29 cellular contexts compared by ENCODE assay signal in the genomic region with DNA sequence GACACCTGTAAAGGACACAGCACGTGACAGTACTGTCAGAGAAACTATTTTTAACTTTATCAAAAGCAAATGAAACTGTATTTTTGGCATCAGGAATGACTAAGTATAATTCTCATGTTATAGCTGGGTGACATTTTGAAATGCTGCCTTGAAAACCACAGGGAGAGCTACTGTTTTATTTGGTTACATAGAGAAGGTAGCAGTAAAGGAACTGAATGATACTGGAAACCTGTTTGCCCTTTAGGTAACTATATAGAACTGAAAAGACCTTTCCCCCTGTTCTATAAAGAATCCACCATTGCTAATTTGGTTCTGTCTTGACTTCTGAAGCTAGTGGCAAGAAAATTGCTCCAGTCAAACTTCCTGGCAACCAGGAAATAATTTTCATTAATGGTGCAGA. TPM values are rescaled to one million over a fixed set of nuclear protein-coding genes. Genes with fewer than 3 reads are reported as not detected.
"Had no signal": no experiment of that assay in that cellular context is flagged by ENCODE, and none has a peak within 500 bp of the region (broad histone marks: within the 10 kb centered on the region; RNA-seq: fewer than 3 reads in every experiment).

No MANE protein-coding gene starts in this region.

- H3K4me2 ChIP-seq: SK-N-SH had no signal

- H3K4me3 ChIP-seq: adrenal gland, breast epithelium, SJCRH30 had no signal

- H3K9ac ChIP-seq: SK-N-SH had no signal

- H3K9me3 Mint-ChIP-seq: activated CD4-positive, alpha-beta memory T cell treated with anti-CD3 and anti-CD28 coated beads for 36 hours; activated CD4-positive, alpha-beta T cell treated with anti-CD3 and anti-CD28 coated beads, Interleukin-2, amount 10 ng/mL, durations not matched to agents 7 days and 5 days; activated naive CD4-positive, alpha-beta T cell treated with anti-CD3 and anti-CD28 coated beads for 36 hours; activated T-helper 17 cell treated with anti-CD3 and anti-CD28 coated beads, Interleukin-2, amount 50 U/mL, for 72 hours had no signal

- H3K4me1 ChIP-seq: adrenal gland, breast epithelium, SJCRH30 had no signal

- DNase-seq: activated CD4-positive, alpha-beta memory T cell treated with anti-CD3 and anti-CD28 coated beads for 36 hours; activated CD4-positive, alpha-beta T cell treated with anti-CD3 and anti-CD28 coated beads, Interleukin-2, amount 10 ng/mL, durations not matched to agents 7 days and 5 days; activated CD4-positive, CD25-positive, alpha-beta regulatory T cell; activated CD8-positive, alpha-beta memory T cell treated with anti-CD3 and anti-CD28 coated beads for 24 hours; activated gamma-delta T cell; activated naive CD4-positive, alpha-beta T cell treated with anti-CD3 and anti-CD28 coated beads for 36 hours; activated T-cell treated with anti-CD3 and anti-CD28 coated beads for 4 hours; activated T-cell treated with anti-CD3 and anti-CD28 coated beads, Interleukin-2, amount 50 U/mL, for 48 hours; adrenal gland; anterior cingulate cortex; NCI-H1105 treated with DMSO at 0.1 percent for 48 hours; NCI-H1436 treated with DMSO at 0.1 percent for 48 hours; NCI-H187; NCI-H2081; NCI-H446 treated with DMSO at 0.1 percent for 48 hours; NCI-H524 treated with DMSO at 0.1 percent for 48 hours; NCI-H774; RPMI8226; SJCRH30; SK-N-SH; T-helper 1 cell had no signal

- H3K27me3 ChIP-seq: adrenal gland, breast epithelium, SJCRH30 had no signal

- H3K36me3 ChIP-seq: adrenal gland, breast epithelium, SJCRH30 had no signal

- H3K9me3 ChIP-seq: adrenal gland, breast epithelium, SJCRH30, SK-N-SH had no signal

- H3K27me3 Mint-ChIP-seq: activated CD4-positive, alpha-beta memory T cell treated with anti-CD3 and anti-CD28 coated beads for 36 hours; activated CD4-positive, alpha-beta T cell treated with anti-CD3 and anti-CD28 coated beads, Interleukin-2, amount 10 ng/mL, durations not matched to agents 7 days and 5 days; activated naive CD8-positive, alpha-beta T cell; activated T-helper 17 cell treated with anti-CD3 and anti-CD28 coated beads, Interleukin-2, amount 50 U/mL, for 72 hours had no signal

- ATAC-seq: activated T-helper 17 cell treated with anti-CD3 and anti-CD28 coated beads, Interleukin-2, amount 50 U/mL, for 72 hours; Panc1; Right ventricle myocardium inferior had no signal

- H3K4me3 Mint-ChIP-seq: activated CD4-positive, alpha-beta memory T cell treated with anti-CD3 and anti-CD28 coated beads for 36 hours; activated CD4-positive, alpha-beta T cell treated with anti-CD3 and anti-CD28 coated beads, Interleukin-2, amount 10 ng/mL, durations not matched to agents 7 days and 5 days; activated naive CD4-positive, alpha-beta T cell treated with anti-CD3 and anti-CD28 coated beads for 36 hours; activated naive CD8-positive, alpha-beta T cell; activated T-helper 17 cell treated with anti-CD3 and anti-CD28 coated beads, Interleukin-2, amount 50 U/mL, for 72 hours had no signal

- H3K27ac ChIP-seq: adrenal gland, breast epithelium, SJCRH30, VCaP had no signal

- H3K4me1 Mint-ChIP-seq: activated CD4-positive, alpha-beta T cell treated with anti-CD3 and anti-CD28 coated beads, Interleukin-2, amount 10 ng/mL, durations not matched to agents 7 days and 5 days; activated T-helper 17 cell treated with anti-CD3 and anti-CD28 coated beads, Interleukin-2, amount 50 U/mL, for 72 hours had no signal

- H3K27ac Mint-ChIP-seq: activated CD4-positive, alpha-beta memory T cell treated with anti-CD3 and anti-CD28 coated beads for 36 hours; activated CD4-positive, alpha-beta T cell treated with anti-CD3 and anti-CD28 coated beads, Interleukin-2, amount 10 ng/mL, durations not matched to agents 7 days and 5 days; activated naive CD4-positive, alpha-beta T cell treated with anti-CD3 and anti-CD28 coated beads for 36 hours; activated naive CD8-positive, alpha-beta T cell; activated T-helper 17 cell treated with anti-CD3 and anti-CD28 coated beads, Interleukin-2, amount 50 U/mL, for 72 hours had no signal

RNA-seq across cellular contexts. Expression of a gene that starts 47.2 kb away (rescaled TPM):
- total RNA-seq: activated CD4-positive, alpha-beta memory T cell treated with anti-CD3 and anti-CD28 coated beads for 36 hours; activated CD4-positive, alpha-beta T cell treated with anti-CD3 and anti-CD28 coated beads, Interleukin-2, amount 10 ng/mL, durations not matched to agents 7 days and 5 days; activated naive CD4-positive, alpha-beta T cell treated with anti-CD3 and anti-CD28 coated beads for 36 hours; activated T-helper 17 cell treated with anti-CD3 and anti-CD28 coated beads, Interleukin-2, amount 50 U/mL, for 72 hours; adrenal gland; OCI-LY7; SJCRH30; T-helper 2 cell treated with Interferon-gamma antibody and Interleukin-4, amounts not matched to agents 100 ng/mL and 5 ng/mL, for 36 hours had no signal
- polyA plus RNA-seq: SK-N-SH had no signal
